In the genomic region with DNA sequence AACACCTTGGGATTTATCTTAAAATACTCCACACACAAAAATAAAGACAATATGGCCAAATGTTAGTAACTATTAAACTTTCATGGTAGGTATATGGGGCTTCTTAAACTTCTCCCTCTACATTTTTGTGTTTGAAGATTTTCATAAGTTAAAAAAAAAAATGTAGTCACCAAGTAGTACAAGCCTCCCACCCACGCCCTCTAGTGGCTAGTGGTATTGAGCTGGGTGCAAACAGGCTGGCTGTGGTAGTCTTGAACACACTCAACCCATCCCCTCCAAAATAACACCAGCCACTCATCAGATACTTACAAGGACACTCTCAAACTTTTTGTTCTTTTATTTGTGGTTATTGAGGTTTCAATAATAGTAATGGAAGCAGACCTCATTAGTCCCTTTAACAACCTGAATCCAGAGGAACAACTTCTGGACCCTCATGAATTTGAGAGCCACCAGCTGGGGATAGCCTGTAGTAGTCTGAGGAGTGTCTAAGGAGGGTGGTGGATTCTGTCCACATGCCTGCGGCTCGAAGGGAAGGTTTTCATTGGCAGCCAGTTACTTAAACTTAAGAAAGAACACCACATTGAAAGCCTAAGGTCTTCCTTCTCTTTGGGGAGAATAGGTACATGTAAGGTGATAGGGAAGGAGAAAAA, we compare ENCODE assay signal across 8 cellular contexts. TPM values are rescaled to one million over a fixed set of nuclear protein-coding genes. Genes with fewer than 3 reads are reported as not detected.
DNase-seq lines count a peak whose midpoint lies in the region; ATAC-seq and TF ChIP-seq lines count a peak whose summit lies in the region.

No MANE protein-coding gene starts in this region.

- no peaks in the 10 kb centered on the region for H3K4me1 ChIP-seq in cardiac muscle cell (ENCODE audit: low read depth)

- H3K27ac ChIP-seq in cardiac muscle cell = no peak overlapping the region

- peak; percentile 90 for TF ChIP-seq CTCF in cardiac muscle cell (IDR thresholded peaks at IDR 0.05; ENCODE audit: low read depth, low read length)

- no peaks in the 10 kb centered on the region for H3K36me3 ChIP-seq in cardiac muscle cell

- H3K4me3 ChIP-seq in cardiac muscle cell = no peak overlapping the region

- H3K9me3 ChIP-seq in cardiac muscle cell (ENCODE audit: low read depth) = no peaks in the 10 kb centered on the region

- in situ Hi-C loops in SK-MEL-5 (cut with HindIII; ENCODE audit: low pct_unique_long_range_greater_than_20kb, low sequenced_read_pairs) = no loop called here

- no peaks in the 10 kb centered on the region for H3K27me3 ChIP-seq in cardiac muscle cell

- ATAC-seq in GM19463 (IDR thresholded peaks at IDR 0.05; ENCODE audit: unreplicated experiment) = peak; percentile 70

- peak; percentile 76 for DNase-seq in CD1c-positive myeloid dendritic cell (ENCODE audit: extremely low spot score)
- DNase-seq in LHCN-M2 (ENCODE audit: low read depth) = peak; percentile 60
- DNase-seq in SK-MEL-5 (ENCODE audit: low read depth, low spot score) = peak; percentile 85
- peak; percentile 68 for DNase-seq in activated gamma-delta T cell treated with anti-CD3 and anti-CD28 coated beads, Interleukin-2, amount 50 U/mL, for 16 hours (ENCODE audit: low read depth)
- DNase-seq in cardiac muscle cell (ENCODE audit: low read depth in 1 of 2, low spot score in 1 of 2) = peak; percentile 81 to 85
- peak; percentile 23 for DNase-seq in putamen (ENCODE audit: low spot score)
- no peak for DNase-seq in cortex of kidney (lab: John Stamatoyannopoulos, UW)

RNA-seq across cellular contexts. Expression of gene RD3, which starts 15.6 kb away (rescaled TPM):
- total RNA-seq in LHCN-M2 (2014; rRNA removed) (not detected in 2 replicates), cardiac muscle cell (0.46 TPM in 1 of 2 replicates, not detected in the other)
- polyA plus RNA-seq in LHCN-M2 (2012) = not detected
- not detected in 2 replicates for total RNA-seq in SK-MEL-5 (2014; rRNA removed; shearing (Covaris generic))
- polyA plus RNA-seq in SK-MEL-5 (2015; cell fraction: cytosol; rRNA removed) = not detected in 2 replicates
- not detected in 2 replicates for polyA plus RNA-seq in SK-MEL-5 (2015; cell fraction: nucleus; rRNA removed)
- polyA plus RNA-seq in cardiac muscle cell = 0.49 and 0.99 TPM in 2 replicates
